8 cellular contexts compared by ENCODE assay signal in the genomic region with DNA sequence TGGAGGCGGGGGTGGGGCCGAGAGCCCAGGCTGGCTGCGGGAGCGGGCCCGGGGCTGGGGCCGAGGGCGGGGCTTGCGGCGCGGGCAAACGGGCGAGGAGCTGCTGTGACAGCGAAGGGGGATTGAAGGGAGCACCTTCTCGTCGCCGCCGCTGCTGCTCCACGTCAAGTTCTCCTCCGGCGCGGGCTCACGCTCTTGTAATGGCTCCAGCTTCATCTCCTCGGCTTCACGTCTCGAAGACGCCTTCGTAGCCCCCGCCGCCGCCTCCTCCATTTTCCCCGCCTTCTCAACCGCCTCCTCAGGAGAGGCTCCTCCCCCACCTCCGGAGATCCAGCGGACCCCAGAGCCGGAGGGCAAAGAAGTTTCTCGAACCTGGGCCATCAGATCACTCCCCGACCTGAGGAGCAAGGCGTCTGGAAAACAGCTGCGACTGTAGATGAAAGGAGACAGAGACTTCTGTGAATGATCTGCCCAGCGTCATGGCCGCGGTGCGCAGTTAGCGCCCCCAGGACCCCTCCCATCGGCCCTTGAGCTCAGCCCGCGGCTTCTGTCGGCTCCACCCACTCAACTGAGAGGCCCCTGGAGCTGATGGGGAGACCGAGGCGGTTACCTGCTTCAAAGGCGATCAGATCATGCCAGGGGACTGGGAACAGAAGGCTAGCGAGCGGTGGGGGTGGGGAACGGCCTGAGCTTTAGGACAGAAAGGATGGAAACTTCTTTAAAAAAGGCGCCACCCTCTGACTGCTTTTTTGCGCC. TPM values are rescaled to one million over a fixed set of nuclear protein-coding genes. Genes with fewer than 3 reads are reported as not detected.
DNase-seq lines count a peak whose midpoint lies in the region; ATAC-seq and TF ChIP-seq lines count a peak whose summit lies in the region.

No MANE protein-coding gene starts in this region.

- ATAC-seq in GM19035 (IDR thresholded peaks at IDR 0.05; ENCODE audit: unreplicated experiment) (peak; percentile 70), HG03354 (IDR thresholded peaks at IDR 0.05; ENCODE audit: poor library complexity, severe bottlenecking, unreplicated experiment) (peak; percentile 64), PC-3 (peak; percentile 64)

- POLR2A ChIA-PET in PC-3 (lab: Charles Lee; ENCODE audit: unreplicated experiment) = no interaction called here

- TF ChIP-seq CTCF in AG10803 (conservative IDR thresholded peaks at IDR 0.05; ENCODE audit: low read length) (no peak; the same call in 1 of the 2 replicates), PC-3 (conservative IDR thresholded peaks at IDR 0.05; ENCODE audit: low read depth, low read length) (no peak), foreskin fibroblast (IDR thresholded peaks at IDR 0.05; ENCODE audit: low read depth, low read length) (no peak), tibial artery (IDR thresholded peaks at IDR 0.05) (no peak)

- no peaks in the 10 kb centered on the region for H3K9me2 ChIP-seq in PC-3 (replicated peaks; ENCODE audit: low read length)

- peak overlapping the region; percentile 100 for H2AFZ ChIP-seq in PC-3 (ENCODE audit: low read length)

- CTCF ChIA-PET in PC-3 (lab: Charles Lee) = no interaction called here

- intact Hi-C loops in PC-3 (cut with micrococcal nuclease) = no loop called here
- intact Hi-C loops in tibial artery (cut with DNase I; ENCODE audit: low total_unique reads) = no loop called here

- no peak overlapping the region for H3K27ac ChIP-seq in PC-3 (ENCODE audit: low read length)
- peak overlapping the region; percentile 92 to 96 for H3K27ac ChIP-seq in tibial artery

- DNase-seq in AG10803 (ENCODE audit: low read depth) (peak; percentile 49), PC-3 (peak; percentile 31), foreskin fibroblast (peak; percentile 47 to 80), nucleus accumbens (lab: John Stamatoyannopoulos, UW) (peak in 54 of 56 donors; percentile 1 to 83 (median 54)), tibial artery (peak; percentile 59 to 88)
- peak; percentile 60 for DNase-seq in activated effector memory CD4-positive, alpha-beta T cell treated with Interleukin-2 at 50 U/mL for 16 hours

- H3K79me2 ChIP-seq in PC-3 (ENCODE audit: low read length) = no peaks in the 10 kb centered on the region

- peak overlapping the region; percentile 40; the same call in 1 of the 2 replicates for H3K9ac ChIP-seq in PC-3 (ENCODE audit: low read length)

- BruUV-seq in PC-3 (replicated peaks; lab: Mats Ljungman, UMichigan) = no TSS peak

- H3K4me1 ChIP-seq in PC-3 (ENCODE audit: insufficient read depth, low read length) (peaks cover 5% of the 10 kb centered on the region; the same call in 1 of the 2 replicates), tibial artery (peaks cover 0 to 7% (median 2%) of the 10 kb centered on the region in 4 donors)

- H3K9me3 ChIP-seq in PC-3 (ENCODE audit: low read length) = no peaks in the 10 kb centered on the region
- no peaks in the 10 kb centered on the region for H3K9me3 ChIP-seq in tibial artery

- H3K4me3 ChIP-seq in AG10803 (ENCODE audit: low read length) = peak overlapping the region; percentile 73
- peak overlapping the region; percentile 93 for H3K4me3 ChIP-seq in PC-3 (ENCODE audit: low read length)
- H3K4me3 ChIP-seq in foreskin fibroblast (ENCODE audit: low read depth in 1 of 2, low read length in 2 of 2) = peak overlapping the region; percentile 58 to 65
- H3K4me3 ChIP-seq in tibial artery = peak overlapping the region; percentile 76 to 84

- H3K36me3 ChIP-seq in PC-3 (ENCODE audit: low read depth, low read length) = no peaks in the 10 kb centered on the region
- H3K36me3 ChIP-seq in tibial artery = no peaks in the 10 kb centered on the region

- no peaks in the 10 kb centered on the region for H4K20me1 ChIP-seq in PC-3 (ENCODE audit: low read length)

- peak overlapping the region; percentile 97 for H3K4me2 ChIP-seq in PC-3 (ENCODE audit: low read length)

- no peaks in the 10 kb centered on the region for H3F3A ChIP-seq in PC-3 (ENCODE audit: low read length, unreplicated experiment)

- H3K27me3 ChIP-seq in PC-3 (ENCODE audit: low read length) = no peaks in the 10 kb centered on the region
- H3K27me3 ChIP-seq in tibial artery = no peaks in the 10 kb centered on the region

RNA-seq across cellular contexts. Expression of gene USP51, which starts 0.9 kb away (rescaled TPM):
- total RNA-seq in PC-3 (2014; rRNA removed) = 0.22 TPM in 1 of 2 replicates, not detected in the other

RNA-seq across cellular contexts. Expression of gene MAGEH1, which starts 36.8 kb away (rescaled TPM):
- 2.4 and 2.7 TPM in 2 replicates for total RNA-seq in PC-3 (2014; rRNA removed)
